ENCODE assay signal across 20 cellular contexts in genomic region chr13:77986699-77987098, GRCh38.
"Had no signal": no experiment of that assay in that cellular context is flagged by ENCODE, and none has a peak within 500 bp of the region (broad histone marks: within the 10 kb centered on the region; RNA-seq: fewer than 3 reads in every experiment).

No MANE protein-coding gene starts in this region.

- H3K27ac ChIP-seq: ascending aorta, epithelial cell of prostate, right lobe of liver had no signal

- H3K4me3 ChIP-seq: ascending aorta, heart left ventricle, mucosa of descending colon, right lobe of liver, smooth muscle cell had no signal

- DNase-seq: activated gamma-delta T cell treated with Interleukin-2 at 50 U/mL for 16 hours; activated T-cell treated with anti-CD3 and anti-CD28 coated beads, Interleukin-2, amount 50 U/mL, for 1 hour; cerebellar nuclear complex; cortex of kidney; islet precursor cell; left cardiac atrium; mucosa of descending colon; naive B cell; occipital lobe; right lobe of liver; stimulated activated CD4-positive, alpha-beta T cell treated with anti-CD3 and anti-CD28 coated beads, Interleukin-2, amount 100 ng/mL, for 48 hours; stimulated activated naive CD4-positive, alpha-beta T cell treated with Interleukin-2 at 50 U/mL for 16 hours; T-cell had no signal

- H3K9me3 ChIP-seq: ascending aorta, mucosa of descending colon, right lobe of liver had no signal

- ATAC-seq: mucosa of descending colon, right lobe of liver, T-cell had no signal

- H3K36me3 ChIP-seq: ascending aorta, heart left ventricle, right lobe of liver had no signal

- H3K27ac Mint-ChIP-seq: activated naive CD4-positive, alpha-beta T cell treated with anti-CD3 and anti-CD28 coated beads, Interleukin-2, amount 50 U/mL, for 24 hours; memory B cell; naive B cell; T-cell; T-helper 2 cell treated with Interferon-gamma antibody and Interleukin-4, amounts not matched to agents 5 μg/mL and 100 μg/mL, for 36 hours had no signal

- H3K36me3 Mint-ChIP-seq: activated naive CD4-positive, alpha-beta T cell treated with anti-CD3 and anti-CD28 coated beads, Interleukin-2, amount 50 U/mL, for 24 hours; memory B cell; naive B cell; T-cell had no signal

- H3K4me1 Mint-ChIP-seq: activated naive CD4-positive, alpha-beta T cell treated with anti-CD3 and anti-CD28 coated beads, Interleukin-2, amount 50 U/mL, for 24 hours; memory B cell; naive B cell; T-cell had no signal

- H3K9me3 Mint-ChIP-seq: activated naive CD4-positive, alpha-beta T cell treated with anti-CD3 and anti-CD28 coated beads, Interleukin-2, amount 50 U/mL, for 24 hours; memory B cell; T-cell; T-helper 2 cell treated with Interferon-gamma antibody and Interleukin-4, amounts not matched to agents 5 μg/mL and 100 μg/mL, for 36 hours had no signal

- H3K27me3 ChIP-seq: ascending aorta, heart left ventricle, right lobe of liver had no signal

- H3K4me1 ChIP-seq: ascending aorta, right lobe of liver had no signal

- H3K4me2 ChIP-seq: smooth muscle cell had no signal

- H3K4me3 Mint-ChIP-seq: activated naive CD4-positive, alpha-beta T cell treated with anti-CD3 and anti-CD28 coated beads, Interleukin-2, amount 50 U/mL, for 24 hours; memory B cell; naive B cell; T-cell; T-helper 2 cell treated with Interferon-gamma antibody and Interleukin-4, amounts not matched to agents 5 μg/mL and 100 μg/mL, for 36 hours had no signal
